ENCODE assay signal across 1 cellular context in the genomic region with DNA sequence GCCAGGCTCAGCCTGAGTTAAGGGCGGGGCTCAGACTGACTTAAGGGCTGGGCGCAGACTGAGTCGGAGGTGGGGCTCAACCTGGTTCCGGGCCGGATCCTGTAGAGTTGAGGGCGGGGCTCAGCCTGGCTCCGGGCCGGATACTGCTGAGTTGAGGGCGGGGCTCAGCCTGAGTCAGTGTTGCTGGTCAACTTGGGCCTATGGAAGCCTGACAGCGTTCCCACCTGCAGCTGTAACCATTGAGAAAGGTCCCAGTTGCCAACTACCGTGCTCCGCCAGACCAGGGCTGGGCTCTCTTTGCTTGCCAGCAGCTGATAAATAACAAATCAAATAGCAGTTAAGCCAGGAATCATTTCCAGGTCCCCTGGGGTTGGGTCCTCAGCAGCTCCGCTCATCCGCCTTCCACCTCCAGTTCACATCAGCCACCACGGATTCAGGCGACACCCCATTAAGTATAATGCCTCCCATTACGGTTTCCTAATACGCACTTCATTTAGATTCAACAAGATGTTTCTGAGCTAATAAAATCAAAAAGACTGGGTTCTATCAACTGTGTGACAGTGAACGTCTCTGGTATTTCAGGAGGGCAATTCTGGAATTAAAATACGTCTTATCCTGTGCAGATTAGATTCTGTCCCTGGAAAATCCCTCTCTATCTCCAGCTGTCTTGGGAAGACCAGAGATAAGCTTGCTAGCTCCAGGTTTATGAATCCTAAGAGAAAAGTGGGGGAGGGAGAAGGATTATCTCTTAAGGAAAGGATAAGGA.
TF ChIP-seq lines count a peak whose summit lies in the region.

No MANE protein-coding gene starts in this region.

TF ChIP-seq in SK-N-SH treated with all-trans-retinoic acid at 6 μM for 48 hours, 23 proteins besides CTCF, POLR2A, EP300 and RAD21 (continued from another document):
- TF ChIP-seq, protein P1, sequence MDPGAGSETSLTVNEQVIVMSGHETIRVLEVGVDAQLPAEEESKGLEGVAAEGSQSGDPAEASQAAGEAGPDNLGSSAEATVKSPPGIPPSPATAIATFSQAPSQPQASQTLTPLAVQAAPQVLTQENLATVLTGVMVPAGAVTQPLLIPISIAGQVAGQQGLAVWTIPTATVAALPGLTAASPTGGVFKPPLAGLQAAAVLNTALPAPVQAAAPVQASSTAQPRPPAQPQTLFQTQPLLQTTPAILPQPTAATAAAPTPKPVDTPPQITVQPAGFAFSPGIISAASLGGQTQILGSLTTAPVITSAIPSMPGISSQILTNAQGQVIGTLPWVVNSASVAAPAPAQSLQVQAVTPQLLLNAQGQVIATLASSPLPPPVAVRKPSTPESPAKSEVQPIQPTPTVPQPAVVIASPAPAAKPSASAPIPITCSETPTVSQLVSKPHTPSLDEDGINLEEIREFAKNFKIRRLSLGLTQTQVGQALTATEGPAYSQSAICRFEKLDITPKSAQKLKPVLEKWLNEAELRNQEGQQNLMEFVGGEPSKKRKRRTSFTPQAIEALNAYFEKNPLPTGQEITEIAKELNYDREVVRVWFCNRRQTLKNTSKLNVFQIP (CRISPR knock-in tag; IDR thresholded peaks at IDR 0.05; ENCODE audit: borderline replicate concordance, low read depth), result no peak
TF ChIP-seq in SK-N-SH treated with all-trans-retinoic acid at 6 μM for 48 hours: peak in this region for 0.
